In genomic region chr1:161885013-161885412, GRCh38 we compare ENCODE assay signal across 11 cellular contexts.
DNase-seq lines count a peak whose midpoint lies in the region; ATAC-seq and TF ChIP-seq lines count a peak whose summit lies in the region.
"Had no signal": no experiment of that assay in that cellular context is flagged by ENCODE, and none has a peak within 500 bp of the region (broad histone marks: within the 10 kb centered on the region; RNA-seq: fewer than 3 reads in every experiment).

No MANE protein-coding gene starts in this region.

- H3K27ac ChIP-seq in Karpas-422 (ENCODE audit: low read length), result peak overlapping the region; percentile 31
- H3K27ac ChIP-seq: gastrocnemius medialis had no signal

- H3K27me3 Mint-ChIP-seq in Calu3 (ENCODE audit: unreplicated experiment), result no peaks in the 10 kb centered on the region
- H3K27me3 Mint-ChIP-seq: activated naive CD8-positive, alpha-beta T cell treated with anti-CD3 and anti-CD28 coated beads for 36 hours had no signal

- H3K9ac ChIP-seq in Karpas-422 (ENCODE audit: low read length), result no peak overlapping the region

- H3K36me3 ChIP-seq in Karpas-422 (ENCODE audit: insufficient read depth, low read length), result 0 out of 2 replicates have a peak, but pooled peaks cover 3% of the 10 kb centered on the region

- H3K4me1 ChIP-seq in Karpas-422 (ENCODE audit: low read length), result peaks cover 36% of the 10 kb centered on the region

- peaks cover 8% of the 10 kb centered on the region for H3K79me2 ChIP-seq in Karpas-422 (ENCODE audit: low read length)

- peak overlapping the region; percentile 60 for H3K4me2 ChIP-seq in Karpas-422 (ENCODE audit: low read depth, low read length, poor library complexity, severe bottlenecking)

- no peaks in the 10 kb centered on the region for H3K36me3 Mint-ChIP-seq in Calu3 (ENCODE audit: insufficient read depth, unreplicated experiment)

- DNase-seq in Calu3 (peak; percentile 21), Karpas-422 (no peak), dedifferentiated amniotic fluid mesenchymal stem cell (ENCODE audit: extremely low spot score) (peak; percentile 66), non-pigmented ciliary epithelial cell (ENCODE audit: low read depth) (peak; percentile 90), NCI-H1105 (lab: John Stamatoyannopoulos, UW) (no peak), NCI-H82 (lab: John Stamatoyannopoulos, UW) (no peak), DMS153 treated with DMSO at 0.1 percent for 48 hours (lab: John Stamatoyannopoulos, UW; ENCODE audit: unreplicated experiment) (no peak)
- DNase-seq: activated CD4-positive, alpha-beta T cell treated with anti-CD3 and anti-CD28 coated beads for 48 hours; activated naive CD8-positive, alpha-beta T cell treated with anti-CD3 and anti-CD28 coated beads for 36 hours; gastrocnemius medialis had no signal

- H4K20me1 ChIP-seq in Karpas-422 (ENCODE audit: insufficient read depth, low read depth, low read length), result no peaks in the 10 kb centered on the region

- no peak overlapping the region for H3K4me3 Mint-ChIP-seq in Calu3 (ENCODE audit: low read depth, unreplicated experiment)
- H3K4me3 Mint-ChIP-seq: activated naive CD8-positive, alpha-beta T cell treated with anti-CD3 and anti-CD28 coated beads for 36 hours had no signal

- intact Hi-C loops in Calu3 (cut with micrococcal nuclease; ENCODE audit: unreplicated experiment), result no loop called here

- CTCF ChIA-PET in Calu3 (lab: Charles Lee), result interaction anchor here (0.6 to 1.5 kb wide), 6 partner anchors 18 to 623 kb away, joined by 3 to 10 read pairs (median 4); no protein-coding TSS in a partner anchor

- H3K9me3 ChIP-seq in Karpas-422 (ENCODE audit: low read length), result no peaks in the 10 kb centered on the region
- H3K9me3 ChIP-seq: gastrocnemius medialis had no signal

- H3K4me3 ChIP-seq in Karpas-422 (ENCODE audit: low read length), result peak overlapping the region; percentile 9; the same call in 1 of the 2 replicates

- no peaks in the 10 kb centered on the region for H3K9me3 Mint-ChIP-seq in Calu3 (ENCODE audit: low read depth, unreplicated experiment)
- H3K9me3 Mint-ChIP-seq: activated naive CD8-positive, alpha-beta T cell treated with anti-CD3 and anti-CD28 coated beads for 36 hours had no signal

- H2AFZ ChIP-seq in Karpas-422 (ENCODE audit: low read length), result no peak overlapping the region

- no peaks in the 10 kb centered on the region for H3K27me3 ChIP-seq in Karpas-422 (ENCODE audit: low read length)
- H3K27me3 ChIP-seq: gastrocnemius medialis had no signal

- no TSS peak for BruUV-seq in Calu3 (replicated peaks; lab: Mats Ljungman, UMichigan)

- no peak for ATAC-seq in GM21619 (IDR thresholded peaks at IDR 0.05; ENCODE audit: unreplicated experiment)
- ATAC-seq: gastrocnemius medialis had no signal

- H3K27ac Mint-ChIP-seq in Calu3 (ENCODE audit: unreplicated experiment), result no peak overlapping the region
- H3K27ac Mint-ChIP-seq: activated naive CD8-positive, alpha-beta T cell treated with anti-CD3 and anti-CD28 coated beads for 36 hours had no signal

- peaks cover 9% of the 10 kb centered on the region for H3K4me1 Mint-ChIP-seq in Calu3 (ENCODE audit: low read depth, unreplicated experiment)
- H3K4me1 Mint-ChIP-seq: activated naive CD8-positive, alpha-beta T cell treated with anti-CD3 and anti-CD28 coated beads for 36 hours had no signal

- H3K9me2 ChIP-seq in Karpas-422 (replicated peaks; ENCODE audit: insufficient read depth, low read length), result no peaks in the 10 kb centered on the region

- no peak for TF ChIP-seq CTCF in Calu3 (IDR thresholded peaks at IDR 0.05; ENCODE audit: unreplicated experiment)

Comparison
In these comparisons a context has a peak if more than half of its experiments do, and no peak if none do; other contexts are left out.
1. DNase-seq: peak in Calu3 (single experiment), dedifferentiated amniotic fluid mesenchymal stem cell (single experiment) and non-pigmented ciliary epithelial cell (single experiment); none in Karpas-422 (single experiment), NCI-H1105 (single experiment), NCI-H82 (single experiment) and DMS153 treated with DMSO at 0.1 percent for 48 hours (single experiment).